15 cellular contexts compared by ENCODE assay signal in genomic region chr6:81655696-81656095, GRCh38.
DNase-seq lines count a peak whose midpoint lies in the region; ATAC-seq, FAIRE-seq and TF ChIP-seq lines count a peak whose summit lies in the region.
"Had no signal": no experiment of that assay in that cellular context is flagged by ENCODE, and none has a peak within 500 bp of the region (broad histone marks: within the 10 kb centered on the region; RNA-seq: fewer than 3 reads in every experiment).

No MANE protein-coding gene starts in this region.

- no peak for FAIRE-seq in pancreas (lab: Jason Lieb, UNC)

- no peaks in the 10 kb centered on the region for H3K4me1 ChIP-seq in adipocyte (ENCODE audit: control insufficient read depth, insufficient read depth, low read length)
- H3K4me1 ChIP-seq in fibroblast of lung (ENCODE audit: control insufficient read depth, extremely low read depth, insufficient read depth, low read length) = no peaks in the 10 kb centered on the region
- no peaks in the 10 kb centered on the region for H3K4me1 ChIP-seq in pancreas
- H3K4me1 ChIP-seq: BLaER1 had no signal

- DNase-seq in ELR (ENCODE audit: low read depth) (peak; percentile 1), adipocyte (ENCODE audit: low read depth) (peak; percentile 9), fibroblast of lung (ENCODE audit: low read depth in 2 of 2) (peak; percentile 11 to 27), retinal pigment epithelial cell (ENCODE audit: low read depth) (peak; percentile 41), pancreas (no peak), OCI-M1 (lab: John Stamatoyannopoulos, UW) (no peak)
- DNase-seq: 8988T; AML-193; Caco-2; CD8-positive, alpha-beta memory T cell; DND-41; GF-D8 had no signal

- no peak overlapping the region for H2AFZ ChIP-seq in fibroblast of lung (ENCODE audit: low read length)

- H3K4me3 ChIP-seq in adipocyte (ENCODE audit: low read length) = no peak overlapping the region
- no peak overlapping the region for H3K4me3 ChIP-seq in fibroblast of lung (replicated peaks in 1 of 4; ENCODE audit: control extremely low read depth in 1 of 4, insufficient read depth in 1 of 4, low read depth in 3 of 4, low read length in 4 of 4)
- no peak overlapping the region for H3K4me3 ChIP-seq in retinal pigment epithelial cell (ENCODE audit: low read length)
- no peak overlapping the region for H3K4me3 ChIP-seq in pancreas
- H3K4me3 ChIP-seq: BLaER1 had no signal

- no peak overlapping the region for H3K4me2 ChIP-seq in fibroblast of lung (ENCODE audit: extremely low read depth, insufficient read depth, low read length)
- H3K4me2 ChIP-seq: BLaER1 had no signal

- ATAC-seq in pancreas (no peak), HG03097 (IDR thresholded peaks at IDR 0.05; ENCODE audit: low FRiP score, unreplicated experiment) (no peak)
- ATAC-seq: HCT116 had no signal

- TF ChIP-seq CTCF in fibroblast of lung (conservative IDR thresholded peaks at IDR 0.05 in 1 of 2, IDR thresholded peaks at IDR 0.05 in 1 of 2; ENCODE audit: low read depth in 1 of 2, low read length in 2 of 2) (no peak), retinal pigment epithelial cell (conservative IDR thresholded peaks at IDR 0.05; ENCODE audit: low read depth, low read length) (no peak), pancreas (IDR thresholded peaks at IDR 0.05) (no peak)

- H3K9me3 ChIP-seq in adipocyte (ENCODE audit: control insufficient read depth, low read length) (no peaks in the 10 kb centered on the region), fibroblast of lung (ENCODE audit: control insufficient read depth, insufficient read depth, low read depth, low read length) (no peaks in the 10 kb centered on the region), pancreas (no peaks in the 10 kb centered on the region)
- H3K9me3 ChIP-seq: BLaER1, Caco-2 had no signal

- H4K20me1 ChIP-seq in fibroblast of lung (ENCODE audit: control insufficient read depth, extremely low read depth, insufficient read depth, low read length) = no peaks in the 10 kb centered on the region
- H4K20me1 ChIP-seq: BLaER1 had no signal

- H3K36me3 ChIP-seq in adipocyte (ENCODE audit: control insufficient read depth, insufficient read depth, low read length, severe bottlenecking) (no peaks in the 10 kb centered on the region), fibroblast of lung (ENCODE audit: control insufficient read depth, insufficient read depth, low read length) (no peaks in the 10 kb centered on the region), pancreas (no peaks in the 10 kb centered on the region)
- H3K36me3 ChIP-seq: BLaER1 had no signal

- H3K9ac ChIP-seq in adipocyte (ENCODE audit: low read length) (no peak overlapping the region), fibroblast of lung (ENCODE audit: insufficient read depth, low read length) (no peak overlapping the region)
- H3K9ac ChIP-seq: BLaER1 had no signal

- no peaks in the 10 kb centered on the region for H3K27me3 ChIP-seq in adipocyte (replicated peaks; ENCODE audit: control insufficient read depth, insufficient read depth, low read length)
- no peaks in the 10 kb centered on the region for H3K27me3 ChIP-seq in fibroblast of lung (ENCODE audit: control insufficient read depth, insufficient read depth, low read length)
- H3K27me3 ChIP-seq in pancreas = no peaks in the 10 kb centered on the region
- H3K27me3 ChIP-seq: BLaER1 had no signal

- H3K79me2 ChIP-seq in fibroblast of lung (ENCODE audit: control insufficient read depth, insufficient read depth, low read length) = no peaks in the 10 kb centered on the region

- WGBS in pancreas, 2 donors = 82% methylated on average over 2 of the region's 2 CpGs

- H3K27ac ChIP-seq in fibroblast of lung (ENCODE audit: insufficient read depth, low read length) = no peak overlapping the region
- no peak overlapping the region for H3K27ac ChIP-seq in pancreas
- H3K27ac ChIP-seq: BLaER1 had no signal

- intact Hi-C loops in pancreas (cut with DNase I) = no loop called here

Comparison
In these comparisons a context has a peak if more than half of its experiments do, and no peak if none do; other contexts are left out.
1. DNase-seq: peak in ELR (single experiment), adipocyte (single experiment), fibroblast of lung (2 of 2) and retinal pigment epithelial cell (single experiment); none in pancreas (0 of 6) and OCI-M1 (single experiment).